Comparison of ENCODE assay signal across 11 cellular contexts in genomic region chr12:52044284-52044983, GRCh38. TPM values are rescaled to one million over a fixed set of nuclear protein-coding genes. Genes with fewer than 3 reads are reported as not detected.
DNase-seq lines count a peak whose midpoint lies in the region; ATAC-seq and TF ChIP-seq lines count a peak whose summit lies in the region.
"Had no signal": no experiment of that assay in that cellular context is flagged by ENCODE, and none has a peak within 500 bp of the region (broad histone marks: within the 10 kb centered on the region; RNA-seq: fewer than 3 reads in every experiment).

No MANE protein-coding gene starts in this region.

- in situ Hi-C loops in GM13977 (cut with MboI; ENCODE audit: low pct_unique_long_range_greater_than_20kb, low sequenced_read_pairs, unreplicated experiment) = no loop called here

- peak overlapping the region; percentile 17 for H3K4me3 Mint-ChIP-seq in neural crest cell
- H3K4me3 Mint-ChIP-seq: GM23338 had no signal

- TF ChIP-seq CTCF in fibroblast of villous mesenchyme (IDR thresholded peaks at IDR 0.05; ENCODE audit: insufficient read depth, low read depth, low read length) (no peak), neural crest cell (conservative IDR thresholded peaks at IDR 0.05) (no peak), GM13977 (IDR thresholded peaks at IDR 0.05; ENCODE audit: extremely low read depth, insufficient read depth, missing control alignments) (no peak)

- ATAC-seq in stimulated activated naive CD8-positive, alpha-beta T cell treated with anti-CD3 and anti-CD28 coated beads, Interleukin-15, Interleukin-2, amounts not matched to agents 100 U/mL and 50 U/mL, for 24 hours = no peak
- ATAC-seq: GM23338 had no signal

- H3K9me3 Mint-ChIP-seq in neural crest cell = no peaks in the 10 kb centered on the region
- H3K9me3 Mint-ChIP-seq: GM23338 had no signal

- H3K27me3 Mint-ChIP-seq in neural crest cell (ENCODE audit: low read depth) = no peaks in the 10 kb centered on the region

- peak overlapping the region; percentile 57 for H3K27ac Mint-ChIP-seq in neural crest cell (ENCODE audit: unreplicated experiment)

- DNase-seq in amygdala (lab: John Stamatoyannopoulos, UW) = peak in 39 of 56 donors; percentile 12 to 89 (median 55)
- peak; percentile 83 for DNase-seq in fibroblast of villous mesenchyme (ENCODE audit: low read depth)
- DNase-seq in neural crest cell (ENCODE audit: low read depth, low spot score) = no peak
- DNase-seq in ureter (ENCODE audit: low spot score) = peak; percentile 74
- DNase-seq in stimulated activated naive CD8-positive, alpha-beta T cell treated with anti-CD3 and anti-CD28 coated beads, Interleukin-15, Interleukin-2, amounts not matched to agents 100 U/mL and 50 U/mL, for 24 hours = no peak
- DNase-seq in GM13977 (ENCODE audit: low spot score) = no peak
- no peak for DNase-seq in NCI-H2171 treated with DMSO at 0.1 percent for 48 hours (lab: John Stamatoyannopoulos, UW)
- DNase-seq: kidney glomerular epithelial cell had no signal

- no peaks in the 10 kb centered on the region for H3K36me3 Mint-ChIP-seq in neural crest cell (ENCODE audit: low read depth)

- H3K4me3 ChIP-seq in fibroblast of villous mesenchyme (ENCODE audit: low read depth, low read length) = no peak overlapping the region
- H3K4me3 ChIP-seq: GM23338 had no signal

- H3K4me1 Mint-ChIP-seq in neural crest cell = peaks cover 38% of the 10 kb centered on the region

RNA-seq across cellular contexts. Expression of gene NR4A1, which starts 6.8 kb away (rescaled TPM):
- total RNA-seq in fibroblast of villous mesenchyme = 2.2 and 2.9 TPM in 2 replicates
- total RNA-seq in neural crest cell = 51.0 and 52.8 TPM in 2 replicates
- total RNA-seq in ureter = 79.2 TPM

RNA-seq across cellular contexts. Expression of gene ATG101, which starts 25.3 kb away (rescaled TPM):
- 70.0 and 71.8 TPM in 2 replicates for total RNA-seq in fibroblast of villous mesenchyme
- total RNA-seq in neural crest cell = 32.1 and 34.3 TPM in 2 replicates
- total RNA-seq in ureter = 27.2 TPM

RNA-seq across cellular contexts. Expression of gene SMIM41, which starts 35.1 kb away (rescaled TPM):
- 0.32 and 0.43 TPM in 2 replicates for total RNA-seq in fibroblast of villous mesenchyme
- not detected in 2 replicates for total RNA-seq in neural crest cell
- total RNA-seq in ureter = 0.78 TPM

RNA-seq across cellular contexts. Expression of gene TAMALIN, which starts 37.7 kb away (rescaled TPM):
- total RNA-seq in fibroblast of villous mesenchyme (2.2 and 7.7 TPM in 2 replicates), neural crest cell (23.2 and 24.2 TPM in 2 replicates), ureter (50.7 TPM)
- total RNA-seq: bronchial epithelial cell, NCI-H460 had no signal

Comparison
In these comparisons a context has a peak if more than half of its experiments do, and no peak if none do; other contexts are left out.
1. DNase-seq: peak in amygdala (39 of 56), fibroblast of villous mesenchyme (single experiment) and ureter (single experiment); none in neural crest cell (single experiment), stimulated activated naive CD8-positive, alpha-beta T cell treated with anti-CD3 and anti-CD28 coated beads, Interleukin-15, Interleukin-2, amounts not matched to agents 100 U/mL and 50 U/mL, for 24 hours (single experiment), GM13977 (single experiment) and NCI-H2171 treated with DMSO at 0.1 percent for 48 hours (single experiment).
2. RNA of gene NR4A1, which starts 6.8 kb away (total RNA-seq): 79.2 TPM in ureter (single experiment) and 51.0 to 52.8 TPM in neural crest cell; 2.2 to 2.9 TPM in fibroblast of villous mesenchyme; every median in the first group is over 10 times any median in the second.